11 cellular contexts compared by ENCODE assay signal in the genomic region with DNA sequence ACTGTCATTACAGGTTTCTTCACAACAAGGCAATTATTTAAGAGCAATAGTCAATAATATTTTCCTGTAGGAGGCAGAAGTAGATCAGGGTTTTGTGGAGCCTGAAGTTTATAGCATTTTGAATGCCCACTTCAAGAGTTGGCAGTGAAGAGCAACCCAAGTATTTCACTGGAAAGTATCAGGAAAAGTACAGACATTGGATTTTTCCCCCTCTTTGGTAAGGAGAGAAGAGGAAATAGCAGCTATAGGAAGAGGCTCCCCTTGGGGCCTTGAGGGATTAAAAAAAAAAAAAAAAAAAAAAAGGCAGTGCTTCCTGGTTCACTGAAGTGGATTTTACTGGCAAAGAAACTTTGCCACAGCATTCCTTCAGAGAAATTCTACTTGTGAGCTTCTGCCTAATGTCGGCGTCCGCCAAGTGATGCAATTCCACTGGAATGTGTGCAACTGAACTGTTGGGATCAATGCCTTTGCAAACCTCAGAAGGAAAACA. TPM values are rescaled to one million over a fixed set of nuclear protein-coding genes. Genes with fewer than 3 reads are reported as not detected.
DNase-seq lines count a peak whose midpoint lies in the region; ATAC-seq, FAIRE-seq and TF ChIP-seq lines count a peak whose summit lies in the region.
"Had no signal": no experiment of that assay in that cellular context is flagged by ENCODE, and none has a peak within 500 bp of the region (broad histone marks: within the 10 kb centered on the region; RNA-seq: fewer than 3 reads in every experiment).

No MANE protein-coding gene starts in this region.

- H3K4me1 Mint-ChIP-seq in mesothelial cell of epicardium: peaks cover 37% of the 10 kb centered on the region
- no peaks in the 10 kb centered on the region for H3K4me1 Mint-ChIP-seq in stimulated activated naive B cell treated with anti-CD40 and anti-IgM and Interleukin-4, amounts not matched to agents 10 μg/mL and 1 μg/mL and 100 μg/mL, for 72 hours
- H3K4me1 Mint-ChIP-seq: activated naive CD4-positive, alpha-beta T cell treated with anti-CD3 and anti-CD28 coated beads, Interleukin-2, amount 50 U/mL, for 24 hours had no signal

- DNase-seq in AG04449 (ENCODE audit: low read depth, low spot score) (peak; percentile 77), NCI-H1105 treated with DMSO at 0.1 percent for 48 hours (lab: John Stamatoyannopoulos, UW) (peak; percentile 47), bronchial epithelial cell (ENCODE audit: low read depth) (peak; percentile 64), mesothelial cell of epicardium (ENCODE audit: low spot score in 2 of 2, unreplicated experiment in 2 of 2) (peak in 1 of 2 experiments; percentile 50)
- DNase-seq in stimulated activated naive B cell treated with anti-CD40 and anti-IgM and Interleukin-4, amounts not matched to agents 10 μg/mL and 1 μg/mL and 100 μg/mL, for 72 hours: no peak
- no peak for DNase-seq in activated naive CD4-positive, alpha-beta T cell treated with Interleukin-2 at 50 U/mL for 16 hours
- no peak for DNase-seq in central memory CD4-positive, alpha-beta T cell

- FAIRE-seq in bronchial epithelial cell (lab: Jason Lieb, UNC): no peak

- ATAC-seq in stimulated activated naive B cell treated with anti-CD40 and anti-IgM and Interleukin-4, amounts not matched to agents 10 μg/mL and 1 μg/mL and 100 μg/mL, for 72 hours (replicated peaks): no peak
- ATAC-seq in HG03139 (IDR thresholded peaks at IDR 0.05; ENCODE audit: unreplicated experiment): no peak

- H3K9me3 Mint-ChIP-seq in mesothelial cell of epicardium: no peaks in the 10 kb centered on the region
- H3K9me3 Mint-ChIP-seq in stimulated activated naive B cell treated with anti-CD40 and anti-IgM and Interleukin-4, amounts not matched to agents 10 μg/mL and 1 μg/mL and 100 μg/mL, for 72 hours: no peaks in the 10 kb centered on the region

- no peaks in the 10 kb centered on the region for H3K36me3 Mint-ChIP-seq in mesothelial cell of epicardium
- no peaks in the 10 kb centered on the region for H3K36me3 Mint-ChIP-seq in stimulated activated naive B cell treated with anti-CD40 and anti-IgM and Interleukin-4, amounts not matched to agents 10 μg/mL and 1 μg/mL and 100 μg/mL, for 72 hours
- H3K36me3 Mint-ChIP-seq: activated naive CD4-positive, alpha-beta T cell treated with anti-CD3 and anti-CD28 coated beads, Interleukin-2, amount 50 U/mL, for 24 hours had no signal

- H3K4me3 ChIP-seq in AG04449 (ENCODE audit: low read depth, low read length) (no peak overlapping the region), bronchial epithelial cell (ENCODE audit: low read depth, low read length) (no peak overlapping the region)

- no peaks in the 10 kb centered on the region for H3K36me3 ChIP-seq in bronchial epithelial cell (ENCODE audit: control insufficient read depth, insufficient read depth, low read length)

- CTCF ChIA-PET in AG04449 (lab: Yijun Ruan, JAX): interaction anchor here (1.0 to 1.3 kb wide), 2 partner anchors 164 to 258 kb away, joined by 3 to 4 read pairs; no protein-coding TSS in a partner anchor

- no peak overlapping the region for H3K4me3 Mint-ChIP-seq in mesothelial cell of epicardium
- H3K4me3 Mint-ChIP-seq in stimulated activated naive B cell treated with anti-CD40 and anti-IgM and Interleukin-4, amounts not matched to agents 10 μg/mL and 1 μg/mL and 100 μg/mL, for 72 hours: no peak overlapping the region
- H3K4me3 Mint-ChIP-seq: activated naive CD4-positive, alpha-beta T cell treated with anti-CD3 and anti-CD28 coated beads, Interleukin-2, amount 50 U/mL, for 24 hours had no signal

- TF ChIP-seq CTCF in AG04449 (IDR thresholded peaks at IDR 0.05; ENCODE audit: insufficient read depth, low read length, missing control alignments) (peak; percentile 2), bronchial epithelial cell (IDR thresholded peaks at IDR 0.05; ENCODE audit: insufficient read depth, low read length, severe bottlenecking) (no peak), mesothelial cell of epicardium (IDR thresholded peaks at IDR 0.05; ENCODE audit: unreplicated experiment) (no peak)

- peak overlapping the region; percentile 93 for H3K27ac Mint-ChIP-seq in mesothelial cell of epicardium
- no peak overlapping the region for H3K27ac Mint-ChIP-seq in stimulated activated naive B cell treated with anti-CD40 and anti-IgM and Interleukin-4, amounts not matched to agents 10 μg/mL and 1 μg/mL and 100 μg/mL, for 72 hours
- H3K27ac Mint-ChIP-seq: activated naive CD4-positive, alpha-beta T cell treated with anti-CD3 and anti-CD28 coated beads, Interleukin-2, amount 50 U/mL, for 24 hours had no signal

- POLR2A ChIA-PET in AG04449 (lab: Yijun Ruan, JAX): no interaction called here

- H3K27me3 Mint-ChIP-seq in mesothelial cell of epicardium (ENCODE audit: low read depth): no peaks in the 10 kb centered on the region
- no peaks in the 10 kb centered on the region for H3K27me3 Mint-ChIP-seq in stimulated activated naive B cell treated with anti-CD40 and anti-IgM and Interleukin-4, amounts not matched to agents 10 μg/mL and 1 μg/mL and 100 μg/mL, for 72 hours
- H3K27me3 Mint-ChIP-seq: activated naive CD4-positive, alpha-beta T cell treated with anti-CD3 and anti-CD28 coated beads, Interleukin-2, amount 50 U/mL, for 24 hours had no signal

- H3K27me3 ChIP-seq in bronchial epithelial cell (ENCODE audit: control insufficient read depth, insufficient read depth, low read length): no peaks in the 10 kb centered on the region

RNA-seq across cellular contexts. Expression of gene CNTN6, which starts 5.7 kb away (rescaled TPM):
- total RNA-seq in bronchial epithelial cell (not detected in 2 replicates), mesothelial cell of epicardium (15.4 to 17.2 TPM (median 17.1 TPM) in 3 replicates)
- total RNA-seq: lung microvascular endothelial cell; T-helper 2 cell treated with Interferon-gamma antibody and Interleukin-4, amounts not matched to agents 100 ng/mL and 5 ng/mL, for 36 hours had no signal

Comparison
In these comparisons a context has a peak if more than half of its experiments do, and no peak if none do; other contexts are left out.
1. DNase-seq: peak in AG04449 (single experiment), NCI-H1105 treated with DMSO at 0.1 percent for 48 hours (single experiment) and bronchial epithelial cell (single experiment); none in stimulated activated naive B cell treated with anti-CD40 and anti-IgM and Interleukin-4, amounts not matched to agents 10 μg/mL and 1 μg/mL and 100 μg/mL, for 72 hours (single experiment), activated naive CD4-positive, alpha-beta T cell treated with Interleukin-2 at 50 U/mL for 16 hours (single experiment) and central memory CD4-positive, alpha-beta T cell (single experiment).
2. RNA of gene CNTN6, which starts 5.7 kb away (total RNA-seq): 15.4 to 17.2 TPM in mesothelial cell of epicardium; not detected in bronchial epithelial cell; every median in the first group is over 10 times any median in the second.